In the genomic region with DNA sequence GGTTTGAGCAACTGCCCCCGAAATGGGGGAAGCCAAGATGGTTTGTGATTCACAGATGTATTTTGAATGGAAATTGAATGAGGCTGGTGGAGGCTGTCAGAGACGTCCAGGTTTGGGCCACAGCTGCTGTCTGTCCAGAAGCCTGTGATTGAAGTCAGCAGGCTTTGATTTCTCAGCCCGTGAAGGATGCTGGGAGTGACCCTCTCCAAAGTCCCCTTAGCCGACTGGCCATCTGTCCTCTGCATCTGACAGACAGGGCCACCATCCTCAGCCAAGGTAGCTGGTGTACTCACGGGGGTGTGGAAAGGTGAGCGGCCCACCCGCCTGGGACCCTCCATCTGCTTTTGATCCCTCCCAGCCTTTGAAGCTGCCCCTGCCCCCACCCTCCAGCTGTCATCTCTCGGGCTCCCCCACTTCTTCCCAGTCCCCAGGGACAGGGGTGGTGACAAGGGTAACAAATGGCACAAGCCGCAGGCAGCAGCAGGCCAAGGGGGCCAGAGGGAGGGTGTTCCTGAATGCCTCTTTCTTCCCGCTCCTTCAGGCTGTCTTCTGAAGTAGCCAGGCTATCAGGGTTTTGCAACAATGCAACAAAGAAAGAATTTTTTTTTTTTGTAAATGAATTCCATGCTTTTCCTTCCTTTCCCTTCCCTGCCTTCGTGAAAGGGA, we compare ENCODE assay signal across 16 cellular contexts.
DNase-seq lines count a peak whose midpoint lies in the region; ATAC-seq and TF ChIP-seq lines count a peak whose summit lies in the region.
"Had no signal": no experiment of that assay in that cellular context is flagged by ENCODE, and none has a peak within 500 bp of the region (broad histone marks: within the 10 kb centered on the region; RNA-seq: fewer than 3 reads in every experiment).

No MANE protein-coding gene starts in this region.

- no peak overlapping the region for H3K27ac ChIP-seq in testis
- H3K27ac ChIP-seq: epithelial cell of prostate, lower lobe of right lung had no signal

- no peak for TF ChIP-seq POLR2A in testis (IDR thresholded peaks at IDR 0.05)

- no peak overlapping the region for H3K4me3 Mint-ChIP-seq in activated T-cell treated with anti-CD3 and anti-CD28 coated beads, Interleukin-2, amount 50 U/mL, for 72 hours
- H3K4me3 Mint-ChIP-seq: natural killer cell had no signal

- intact Hi-C loops in Right ventricle myocardium superior (cut with DNase I) (no loop called here), cardiac septum (cut with DNase I) (no loop called here), testis (cut with DNase I; ENCODE audit: low total_unique reads) (no loop called here)

- H3K4me3 ChIP-seq in testis, result no peak overlapping the region
- H3K4me3 ChIP-seq in H7 (ENCODE audit: insufficient read depth, low read depth, low read length), result no peak overlapping the region
- H3K4me3 ChIP-seq: GM12878, lower lobe of right lung had no signal

- DNase-seq in Right ventricle myocardium superior (peak; percentile 44), cardiac septum (ENCODE audit: low spot score) (no peak), NCI-H82 treated with DMSO at 0.1 percent for 48 hours (lab: John Stamatoyannopoulos, UW; ENCODE audit: unreplicated experiment) (peak; percentile 97), left kidney (ENCODE audit: low read depth, low spot score) (peak; percentile 46), testis (peak; percentile 72), H7 (no peak)
- DNase-seq in activated CD4-positive, alpha-beta T cell treated with anti-CD3 and anti-CD28 coated beads for 48 hours, result no peak
- DNase-seq in activated T-cell treated with anti-CD3 and anti-CD28 coated beads, Interleukin-2, amount 50 U/mL, for 72 hours, result no peak
- DNase-seq: activated CD8-positive, alpha-beta memory T cell treated with anti-CD3 and anti-CD28 coated beads for 24 hours; activated gamma-delta T cell; COR-L47; lower lobe of right lung; natural killer cell; SW 1271 had no signal

- H3K9me3 Mint-ChIP-seq in activated T-cell treated with anti-CD3 and anti-CD28 coated beads, Interleukin-2, amount 50 U/mL, for 72 hours, result peaks cover 7 to 9% of the 10 kb centered on the region in 2 donors

- no peaks in the 10 kb centered on the region for H3K27me3 ChIP-seq in testis
- H3K27me3 ChIP-seq in H7 (ENCODE audit: control insufficient read depth, insufficient read depth, low read length), result no peaks in the 10 kb centered on the region

- no peaks in the 10 kb centered on the region for H3K9me3 ChIP-seq in testis

- WGBS in testis, 2 donors, result 47 to 52% methylated on average over 8 to 11 of the region's 11 CpGs

- no peak for TF ChIP-seq CTCF in testis (IDR thresholded peaks at IDR 0.05)

- ATAC-seq in Right ventricle myocardium superior (ENCODE audit: poor library complexity), result peak; percentile 18
- no peak for ATAC-seq in activated T-cell treated with anti-CD3 and anti-CD28 coated beads, Interleukin-2, amount 50 U/mL, for 72 hours (replicated peaks in 1 of 2)
- ATAC-seq: lower lobe of right lung had no signal

- H3K27me3 Mint-ChIP-seq in activated T-cell treated with anti-CD3 and anti-CD28 coated beads, Interleukin-2, amount 50 U/mL, for 72 hours (ENCODE audit: low read depth), result peaks cover 40% of the 10 kb centered on the region

- peaks cover 4 to 8% of the 10 kb centered on the region in 2 donors for H3K36me3 Mint-ChIP-seq in activated T-cell treated with anti-CD3 and anti-CD28 coated beads, Interleukin-2, amount 50 U/mL, for 72 hours (ENCODE audit: insufficient read depth in 2 of 2)

- H3K4me1 Mint-ChIP-seq in activated T-cell treated with anti-CD3 and anti-CD28 coated beads, Interleukin-2, amount 50 U/mL, for 72 hours (ENCODE audit: low read depth), result peaks cover 6% of the 10 kb centered on the region
- H3K4me1 Mint-ChIP-seq: natural killer cell had no signal

- H3K4me1 ChIP-seq in testis, result peaks cover 7% of the 10 kb centered on the region
- H3K4me1 ChIP-seq: lower lobe of right lung had no signal

- H3K27ac Mint-ChIP-seq in activated T-cell treated with anti-CD3 and anti-CD28 coated beads, Interleukin-2, amount 50 U/mL, for 72 hours, result no peak overlapping the region
- H3K27ac Mint-ChIP-seq: natural killer cell had no signal

- no peaks in the 10 kb centered on the region for H3K36me3 ChIP-seq in testis (ENCODE audit: low read depth, missing control alignments)
- H3K36me3 ChIP-seq in H7 (replicated peaks; ENCODE audit: control insufficient read depth, insufficient read depth, low read length), result no peaks in the 10 kb centered on the region
- H3K36me3 ChIP-seq: lower lobe of right lung had no signal

Comparison
In these comparisons a context has a peak if more than half of its experiments do, and no peak if none do; other contexts are left out.
1. DNase-seq: peak in Right ventricle myocardium superior (single experiment), NCI-H82 treated with DMSO at 0.1 percent for 48 hours (single experiment), left kidney (single experiment) and testis (single experiment); none in cardiac septum (single experiment), H7 (single experiment), activated CD4-positive, alpha-beta T cell treated with anti-CD3 and anti-CD28 coated beads for 48 hours (single experiment) and activated T-cell treated with anti-CD3 and anti-CD28 coated beads, Interleukin-2, amount 50 U/mL, for 72 hours (0 of 2).